In genomic region chr7:136342221-136342620, GRCh38 we compare ENCODE assay signal across 24 cellular contexts.
"Had no signal": no experiment of that assay in that cellular context is flagged by ENCODE, and none has a peak within 500 bp of the region (broad histone marks: within the 10 kb centered on the region; RNA-seq: fewer than 3 reads in every experiment).

No MANE protein-coding gene starts in this region.

- H3K27ac ChIP-seq: HL-60, KMS-11, RWPE1 had no signal

- H3K9me3 ChIP-seq: SK-N-SH had no signal

- ATAC-seq: HepG2, K562, Panc1, PC-3 had no signal

- DNase-seq: Kasumi-1, MM.1S, NCI-H1092 treated with DMSO at 0.1 percent for 48 hours, NCI-H1436, NCI-H187, NCI-H2029, NCI-H2081 treated with DMSO at 0.1 percent for 48 hours, NCI-H2171, NCI-H226, NCI-H446, NCI-H510A, NCI-H524 treated with DMSO at 0.1 percent for 48 hours, NCI-H69, NCI-H774, PC-3, SHP77, SK-N-SH, SW 1271 had no signal

- H3K4me3 ChIP-seq: K562 had no signal
